ENCODE assay signal across 15 cellular contexts in the genomic region with DNA sequence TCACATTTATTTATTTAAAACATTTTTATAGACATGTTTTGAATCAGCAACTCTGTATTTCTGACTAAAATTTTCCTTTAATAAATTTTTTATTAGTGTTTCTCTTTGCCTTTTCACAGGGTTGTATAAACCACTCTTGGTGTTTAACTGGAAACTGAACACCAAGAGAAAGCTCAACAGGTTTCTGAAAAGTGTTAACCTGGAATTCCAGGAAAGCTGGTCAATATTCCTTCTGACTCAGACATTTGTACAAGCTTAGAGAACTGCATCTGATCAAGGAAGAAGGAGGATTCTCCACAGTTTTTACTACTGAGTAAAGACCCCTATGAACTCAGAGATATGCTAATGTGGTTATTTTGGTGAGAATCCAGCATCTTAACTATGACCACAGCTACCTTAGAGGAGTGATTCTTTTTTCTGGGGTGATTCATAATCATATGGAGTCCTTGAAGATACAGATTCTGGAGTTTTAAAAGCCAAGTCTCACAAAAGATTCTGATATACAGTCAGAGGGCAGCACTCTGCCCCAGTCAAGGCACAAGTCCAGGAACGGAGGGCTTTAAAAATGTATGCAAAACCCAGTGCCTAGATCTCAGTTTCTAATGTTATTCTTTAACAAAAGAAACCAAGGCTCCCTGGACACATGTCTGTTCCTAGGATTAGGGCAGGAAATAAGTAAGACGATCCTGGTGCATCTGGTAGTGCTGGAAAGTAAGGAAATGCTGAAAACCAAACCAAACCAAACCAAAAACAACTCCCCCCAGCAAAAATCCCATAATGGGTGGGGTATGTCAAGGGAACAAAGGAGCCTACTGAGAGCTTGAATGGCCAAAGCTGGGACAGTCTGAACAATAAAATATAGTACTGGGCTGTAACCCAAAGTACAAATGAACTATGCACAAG.
DNase-seq lines count a peak whose midpoint lies in the region; ATAC-seq and TF ChIP-seq lines count a peak whose summit lies in the region.
"Had no signal": no experiment of that assay in that cellular context is flagged by ENCODE, and none has a peak within 500 bp of the region (broad histone marks: within the 10 kb centered on the region; RNA-seq: fewer than 3 reads in every experiment).

No MANE protein-coding gene starts in this region.

- no peak for TF ChIP-seq CTCF in VCaP (conservative IDR thresholded peaks at IDR 0.05)

- peak overlapping the region; percentile 23; the same call in 1 of the 2 replicates for H3K27ac ChIP-seq in VCaP
- H3K27ac ChIP-seq: BLaER1 treated with 17β-estradiol and CSF1 and Interleukin-3, amounts not matched to agents 10 nM and 100 nM; neutrophil had no signal

- ATAC-seq in HG03097 (IDR thresholded peaks at IDR 0.05; ENCODE audit: low FRiP score, unreplicated experiment) (no peak), GM18861 (IDR thresholded peaks at IDR 0.05; ENCODE audit: unreplicated experiment) (no peak)

- in situ Hi-C loops in KBM-7 (cut with MboI; ENCODE audit: low pct_unique_long_range_greater_than_20kb, low sequenced_read_pairs): no loop called here

- DNase-seq in EH (ENCODE audit: low read depth): peak; percentile 75
- peak; percentile 21 for DNase-seq in foreskin melanocyte
- DNase-seq in pons (ENCODE audit: low spot score): peak; percentile 45
- no peak for DNase-seq in KBM-7
- DNase-seq in NCI-H524 (lab: John Stamatoyannopoulos, UW): no peak
- DNase-seq: activated effector memory CD4-positive, alpha-beta T cell treated with Interleukin-2 at 50 U/mL for 16 hours; central memory CD4-positive, alpha-beta T cell; GF-D8; islet precursor cell; T-helper 1 cell had no signal

Comparison
In these comparisons a context has a peak if more than half of its experiments do, and no peak if none do; other contexts are left out.
1. DNase-seq: peak in EH (single experiment), foreskin melanocyte (single experiment) and pons (single experiment); none in KBM-7 (single experiment) and NCI-H524 (0 of 2).